In genomic region chr2:32572737-32573136, GRCh38 we compare ENCODE assay signal across 16 cellular contexts. TPM values are rescaled to one million over a fixed set of nuclear protein-coding genes. Genes with fewer than 3 reads are reported as not detected.
DNase-seq lines count a peak whose midpoint lies in the region; ATAC-seq and TF ChIP-seq lines count a peak whose summit lies in the region.
"Had no signal": no experiment of that assay in that cellular context is flagged by ENCODE, and none has a peak within 500 bp of the region (broad histone marks: within the 10 kb centered on the region; RNA-seq: fewer than 3 reads in every experiment).

No MANE protein-coding gene starts in this region.

- H3K36me3 ChIP-seq in CD8-positive, alpha-beta memory T cell (ENCODE audit: insufficient read depth, low read length) = peaks cover 7% of the 10 kb centered on the region
- peaks cover 56% of the 10 kb centered on the region for H3K36me3 ChIP-seq in OCI-LY7 (ENCODE audit: insufficient read depth, low read length)
- H3K36me3 ChIP-seq: colonic mucosa, ovary had no signal

- peaks cover 5% of the 10 kb centered on the region; the same call in 1 of the 2 replicates for H3K79me2 ChIP-seq in OCI-LY7 (ENCODE audit: insufficient read depth, low read depth, low read length)

- H3K36me3 Mint-ChIP-seq in CD8-positive, alpha-beta memory T cell = peaks cover 3 to 40% (median 7%) of the 10 kb centered on the region in 3 donors
- H3K36me3 Mint-ChIP-seq in effector memory CD8-positive, alpha-beta T cell (ENCODE audit: insufficient read depth) = peaks cover 35% of the 10 kb centered on the region

- peak overlapping the region in 3 of 7 donors; percentile 25 to 54 (median 36) for H3K4me3 Mint-ChIP-seq in CD8-positive, alpha-beta memory T cell
- peak overlapping the region in 1 of 2 donors; percentile 27 for H3K4me3 Mint-ChIP-seq in effector memory CD8-positive, alpha-beta T cell
- H3K4me3 Mint-ChIP-seq: IgD-negative memory B cell had no signal

- H3K9me3 Mint-ChIP-seq in CD8-positive, alpha-beta memory T cell = no peaks in the 10 kb centered on the region
- H3K9me3 Mint-ChIP-seq in effector memory CD8-positive, alpha-beta T cell = no peaks in the 10 kb centered on the region

- peak; percentile 10 for DNase-seq in A172 (ENCODE audit: low spot score)
- peak in 2 of 5 donors; percentile 5 to 6 for DNase-seq in CD8-positive, alpha-beta memory T cell
- peak; percentile 56 for DNase-seq in OCI-LY7 (ENCODE audit: low spot score)
- DNase-seq in effector memory CD8-positive, alpha-beta T cell = no peak
- DNase-seq in KG1 (lab: John Stamatoyannopoulos, UW) = no peak
- no peak for DNase-seq in effector CD8-positive, alpha-beta T cell (lab: John Stamatoyannopoulos, UW)
- DNase-seq: foreskin melanocyte, GDM1, NCI-H1092 treated with DMSO at 0.1 percent for 48 hours, NCI-H69, ovary had no signal

- CTCF ChIA-PET in CD8-positive, alpha-beta memory T cell (lab: Charles Lee) = interaction anchor here (0.9 kb wide), 1 partner anchor 12 kb away, joined by 3 read pairs; no protein-coding TSS in a partner anchor
- CTCF ChIA-PET in OCI-LY7 (lab: Charles Lee; ENCODE audit: unreplicated experiment) = no interaction called here

- BruUV-seq in OCI-LY7 (replicated peaks; lab: Mats Ljungman, UMichigan) = no TSS peak

- ATAC-seq in effector memory CD8-positive, alpha-beta T cell (replicated peaks) = peak; percentile 75
- ATAC-seq in HG02798 (IDR thresholded peaks at IDR 0.05; ENCODE audit: poor library complexity, unreplicated experiment) = no peak
- ATAC-seq: sciatic nerve had no signal

- H2AFZ ChIP-seq in OCI-LY7 (ENCODE audit: low read length) = no peak overlapping the region

- H3K4me1 Mint-ChIP-seq in CD8-positive, alpha-beta memory T cell = peaks cover 35 to 42% (median 41%) of the 10 kb centered on the region in 3 donors
- peaks cover 19 to 25% of the 10 kb centered on the region in 2 donors for H3K4me1 Mint-ChIP-seq in effector memory CD8-positive, alpha-beta T cell (ENCODE audit: low read depth in 2 of 2)

- POLR2A ChIA-PET in CD8-positive, alpha-beta memory T cell (lab: Charles Lee) = no interaction called here
- POLR2A ChIA-PET in OCI-LY7 (lab: Charles Lee) = interaction anchor here (0.5 to 0.9 kb wide), 4 partner anchors 15 to 168 kb away, joined by 3 to 5 read pairs (median 4); no protein-coding TSS in a partner anchor

- peak overlapping the region in 7 of 8 donors; percentile 5 to 88 (median 61) for H3K27ac Mint-ChIP-seq in CD8-positive, alpha-beta memory T cell
- H3K27ac Mint-ChIP-seq in effector memory CD8-positive, alpha-beta T cell = peak overlapping the region; percentile 16 to 55

- no peak for TF ChIP-seq CTCF in OCI-LY7 (conservative IDR thresholded peaks at IDR 0.05; ENCODE audit: low read length)

- peak overlapping the region; percentile 39 for H3K4me2 ChIP-seq in OCI-LY7 (ENCODE audit: low read length)

- no peaks in the 10 kb centered on the region for H3K9me2 ChIP-seq in OCI-LY7 (ENCODE audit: insufficient read depth, low read length)

- H3K4me3 ChIP-seq in CD8-positive, alpha-beta memory T cell (ENCODE audit: low read length) = no peak overlapping the region
- peak overlapping the region; percentile 15 for H3K4me3 ChIP-seq in OCI-LY7 (ENCODE audit: low read depth, low read length, poor library complexity, severe bottlenecking)
- H3K4me3 ChIP-seq: colonic mucosa, mucosa of descending colon, ovary had no signal

- H4K20me1 ChIP-seq in OCI-LY7 (ENCODE audit: insufficient read depth, low read length) = no peaks in the 10 kb centered on the region

- H3K9me3 ChIP-seq in CD8-positive, alpha-beta memory T cell (ENCODE audit: low read length) = no peaks in the 10 kb centered on the region
- H3K9me3 ChIP-seq in OCI-LY7 (ENCODE audit: low read length) = no peaks in the 10 kb centered on the region; the same call in 1 of the 2 replicates
- H3K9me3 ChIP-seq: colonic mucosa, mucosa of descending colon, ovary had no signal

- H3K27ac ChIP-seq in CD8-positive, alpha-beta memory T cell (ENCODE audit: low read depth, low read length) = no peak overlapping the region
- H3K27ac ChIP-seq in OCI-LY7 (ENCODE audit: low read depth, low read length, poor library complexity, severe bottlenecking) = peak overlapping the region; percentile 8
- H3K27ac ChIP-seq: colonic mucosa, ovary had no signal

- H3K27me3 Mint-ChIP-seq in CD8-positive, alpha-beta memory T cell = no peaks in the 10 kb centered on the region
- no peaks in the 10 kb centered on the region for H3K27me3 Mint-ChIP-seq in effector memory CD8-positive, alpha-beta T cell
- H3K27me3 Mint-ChIP-seq: IgD-negative memory B cell had no signal

- peaks cover 23% of the 10 kb centered on the region for H3K4me1 ChIP-seq in CD8-positive, alpha-beta memory T cell (ENCODE audit: insufficient read depth, low read length)
- peaks cover 16% of the 10 kb centered on the region for H3K4me1 ChIP-seq in OCI-LY7 (ENCODE audit: insufficient read depth, low read length, poor library complexity, severe bottlenecking)
- H3K4me1 ChIP-seq: colonic mucosa had no signal

- intact Hi-C loops in OCI-LY7 (cut with micrococcal nuclease; ENCODE audit: unreplicated experiment) = no loop called here

- no peaks in the 10 kb centered on the region for H3K27me3 ChIP-seq in CD8-positive, alpha-beta memory T cell (ENCODE audit: insufficient read depth, low read length, poor library complexity, severe bottlenecking)
- H3K27me3 ChIP-seq: colonic mucosa, ovary had no signal

RNA-seq across cellular contexts. Expression of gene TTC27, which starts 55.1 kb away (rescaled TPM):
- 22.5 and 28.9 TPM in 2 replicates for total RNA-seq in A172 (2014; rRNA removed; shearing (Covaris generic))
- total RNA-seq in CD8-positive, alpha-beta memory T cell = 10 to 100 TPM; 40.9 to 41.7 TPM
- 22.1 TPM for polyA plus RNA-seq in CD8-positive, alpha-beta memory T cell
- 20.0 and 27.7 TPM in 2 replicates for total RNA-seq in OCI-LY7 (2014; rRNA removed; shearing (Covaris generic))
- total RNA-seq in OCI-LY7 (2022) = 21.4 and 25.3 TPM in 2 replicates

Comparison
In these comparisons a context has a peak if more than half of its experiments do, and no peak if none do; other contexts are left out.
1. DNase-seq: peak in A172 (single experiment) and OCI-LY7 (single experiment); none in effector memory CD8-positive, alpha-beta T cell (0 of 3), KG1 (single experiment) and effector CD8-positive, alpha-beta T cell (single experiment).